ENCODE assay signal across 8 cellular contexts in the genomic region with DNA sequence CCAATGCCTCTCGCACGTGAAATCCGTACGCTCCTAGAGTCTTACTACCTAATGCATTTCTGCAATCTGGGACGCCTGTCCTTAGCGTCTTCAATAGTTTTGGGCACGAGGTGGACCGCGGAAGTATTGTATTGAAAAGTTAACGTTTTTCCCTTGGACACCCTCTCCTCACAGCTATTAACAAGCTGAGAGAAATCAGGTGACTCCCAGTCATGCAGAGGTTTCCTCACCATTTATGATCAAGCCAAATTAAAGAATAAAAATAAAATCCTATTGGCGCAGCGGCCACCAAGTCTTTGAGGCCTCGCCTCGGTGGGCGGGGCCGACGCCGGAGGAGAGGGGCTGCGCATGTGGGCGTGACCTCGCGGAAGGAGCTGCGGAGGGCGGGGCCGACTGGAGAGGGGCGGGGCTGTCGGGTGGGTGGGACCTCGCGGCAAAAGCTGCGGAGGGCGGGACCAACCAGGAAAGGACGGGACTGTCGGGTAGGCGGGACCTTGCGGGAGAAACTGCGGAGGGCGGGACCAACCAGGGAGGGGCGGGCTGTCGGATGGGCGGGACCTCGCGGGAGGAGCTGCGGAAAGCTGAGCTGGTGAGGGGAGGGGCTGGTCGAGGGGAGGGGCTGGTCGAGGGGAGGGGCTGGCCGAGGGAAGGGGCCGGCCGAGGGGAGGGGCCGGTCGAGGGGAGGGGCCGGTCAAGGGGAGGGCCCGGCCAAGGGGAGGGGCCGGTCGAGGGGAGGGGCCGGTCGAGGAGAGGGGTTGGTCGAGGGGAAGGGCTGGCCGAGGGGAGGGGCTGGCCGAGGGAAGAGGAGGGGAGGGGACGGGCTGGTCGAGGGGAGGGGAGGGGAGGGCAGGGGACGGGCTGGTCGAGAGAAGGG. TPM values are rescaled to one million over a fixed set of nuclear protein-coding genes. Genes with fewer than 3 reads are reported as not detected.
A peak's percentile ranks its signal among the peaks of the same experiment; 100 is the strongest.
DNase-seq lines count a peak whose midpoint lies in the region; ATAC-seq, FAIRE-seq and TF ChIP-seq lines count a peak whose summit lies in the region.

No MANE protein-coding gene starts in this region.

- no peak for TF ChIP-seq CTCF in astrocyte of the cerebellum (IDR thresholded peaks at IDR 0.05; ENCODE audit: low read depth, low read length, missing control alignments)

- in situ Hi-C loops in astrocyte of the cerebellum (cut with HindIII; ENCODE audit: low sequenced_read_pairs) = no loop called here

- ATAC-seq in HG02973 (IDR thresholded peaks at IDR 0.05; ENCODE audit: unreplicated experiment) = peak; percentile 51
- ATAC-seq in right cardiac atrium = peak; percentile 94 to 95

- TF ChIP-seq POLR2A in GM12891 (IDR thresholded peaks at IDR 0.05; ENCODE audit: low read depth, low read length) = no peak

- peak; percentile 87 for DNase-seq in GM12891 (ENCODE audit: insufficient read length, low spot score)
- peak; percentile 90 to 99 for DNase-seq in NCI-H2081 (lab: John Stamatoyannopoulos, UW)
- DNase-seq in T1000 (lab: John Stamatoyannopoulos, UW) = peak; percentile 93
- peak; percentile 94 for DNase-seq in astrocyte of the cerebellum (ENCODE audit: low read depth)
- peak; percentile 98 to 100 (median 98) for DNase-seq in right cardiac atrium
- DNase-seq in pulmonary artery endothelial cell (ENCODE audit: low read depth, low spot score) = peak; percentile 92

- H3K36me3 ChIP-seq in urinary bladder (ENCODE audit: insufficient read depth) = no peaks in the 10 kb centered on the region

- FAIRE-seq in GM12891 (lab: Jason Lieb, UNC) = peak; percentile 96

- intact Hi-C loops in right cardiac atrium (cut with DNase I) = no loop called here

- peak overlapping the region; percentile 25 for H3K27ac ChIP-seq in right cardiac atrium (ENCODE audit: low read length)
- H3K27ac ChIP-seq in urinary bladder (ENCODE audit: low read depth) = no peak overlapping the region

- no peaks in the 10 kb centered on the region for H3K27me3 ChIP-seq in right cardiac atrium (ENCODE audit: control insufficient read depth, insufficient read depth)

- H3K9me3 ChIP-seq in right cardiac atrium (ENCODE audit: control insufficient read depth, low read length) = no peaks in the 10 kb centered on the region

- H3K4me3 ChIP-seq in astrocyte of the cerebellum (ENCODE audit: low read depth, low read length) (peak overlapping the region; percentile 83), right cardiac atrium (ENCODE audit: low read length) (peak overlapping the region; percentile 94), urinary bladder (ENCODE audit: low read depth, low read length) (peak overlapping the region; percentile 98)

- H3K4me1 ChIP-seq in right cardiac atrium (ENCODE audit: control insufficient read depth, insufficient read depth, low read length) (no peaks in the 10 kb centered on the region), urinary bladder (ENCODE audit: insufficient read depth) (no peaks in the 10 kb centered on the region)

- WGBS in right cardiac atrium = 2% methylated on average over 63 of the region's 63 CpGs
- 2% methylated on average over 63 of the region's 63 CpGs for WGBS in urinary bladder

TF ChIP-seq in GM12891, 5 proteins besides CTCF, POLR2A, EP300 and RAD21:
- TF ChIP-seq PAX5 (IDR thresholded peaks at IDR 0.05; ENCODE audit: insufficient read depth, low read length, severe bottlenecking) (no peak), TAF1 (IDR thresholded peaks at IDR 0.05; ENCODE audit: low read depth, low read length) (no peak), POU2F2 (IDR thresholded peaks at IDR 0.05; ENCODE audit: low read depth, low read length) (no peak), POLR2AphosphoS5 (IDR thresholded peaks at IDR 0.05; ENCODE audit: low read depth, low read length) (no peak), SPI1 (IDR thresholded peaks at IDR 0.05; ENCODE audit: low read depth, low read length) (no peak)

RNA-seq across cellular contexts. Expression of a gene that starts 1.1 kb away (rescaled TPM):
- polyA plus RNA-seq in GM12891 (2012; ENCODE audit: low read depth, missing spikeins) = 87.1 TPM
- total RNA-seq in right cardiac atrium (100 to 1,000 TPM; 141 to 158 (median 146) TPM), pulmonary artery endothelial cell (81.4 and 81.5 TPM in 2 replicates), urinary bladder (118 TPM)
- polyA plus RNA-seq in right cardiac atrium (100.0 TPM), urinary bladder (85.4 TPM)
